8 cellular contexts compared by ENCODE assay signal in the genomic region with DNA sequence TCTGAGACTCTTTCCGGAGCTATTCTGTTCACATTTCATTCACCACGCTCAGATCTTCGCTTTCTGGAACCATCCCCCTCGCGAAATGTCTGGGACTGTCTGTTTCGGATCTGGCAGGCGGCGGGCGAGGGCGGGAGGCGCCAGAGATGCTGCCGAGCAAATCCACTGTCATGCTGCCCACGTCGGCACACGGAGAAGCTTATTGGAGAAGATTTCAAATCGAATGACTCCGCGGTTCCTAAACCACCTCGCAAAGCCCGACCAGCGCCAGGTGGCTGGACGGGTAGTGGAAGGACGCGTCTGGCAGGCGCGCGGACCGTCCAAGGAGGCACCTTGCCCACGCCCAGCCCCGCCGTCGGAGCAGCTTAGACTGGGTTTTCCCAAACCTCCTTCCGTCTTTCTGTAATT. TPM values are rescaled to one million over a fixed set of nuclear protein-coding genes. Genes with fewer than 3 reads are reported as not detected.
DNase-seq lines count a peak whose midpoint lies in the region; ATAC-seq and TF ChIP-seq lines count a peak whose summit lies in the region.

No MANE protein-coding gene starts in this region.

- in situ Hi-C loops in GM13976 (cut with MboI; ENCODE audit: low sequenced_read_pairs, unreplicated experiment) = loop anchor here (10.0 kb wide), 2 partner anchors 83 to 157 kb away; no protein-coding TSS in a partner anchor

- H3K27me3 Mint-ChIP-seq in neural crest cell (ENCODE audit: low read depth) = peaks cover 63% of the 10 kb centered on the region

- H3K27me3 ChIP-seq in NT2/D1 (ENCODE audit: insufficient read depth, insufficient read length) (peaks cover 32% of the 10 kb centered on the region), gastroesophageal sphincter (no peaks in the 10 kb centered on the region), thoracic aorta (replicated peaks; ENCODE audit: insufficient read depth) (no peaks in the 10 kb centered on the region)

- H3K27ac Mint-ChIP-seq in neural crest cell (ENCODE audit: unreplicated experiment) = no peak overlapping the region

- no peak for TF ChIP-seq EP300 in gastroesophageal sphincter (IDR thresholded peaks at IDR 0.05)

- 0% methylated on average over 11 of the region's 33 CpGs; no CpG with 5 or more reads in 1 of the 2 donors for WGBS in gastroesophageal sphincter (ENCODE audit: low coverage in 1 of 2), 2 donors

- peak; percentile 5 for ATAC-seq in gastroesophageal sphincter
- no peak for ATAC-seq in thoracic aorta (ENCODE audit: insufficient number of reproducible peaks, low FRiP score, low read depth)

- TF ChIP-seq CTCF in 22Rv1 (IDR thresholded peaks at IDR 0.05) (0 out of 2 replicates have a peak, but pooled peaks have one; percentile 1), GM13976 (IDR thresholded peaks at IDR 0.05; ENCODE audit: borderline replicate concordance, control extremely low read depth, extremely low read depth, insufficient read depth, missing control alignments) (no peak), gastroesophageal sphincter (IDR thresholded peaks at IDR 0.05) (no peak), neural crest cell (conservative IDR thresholded peaks at IDR 0.05) (no peak), thoracic aorta (IDR thresholded peaks at IDR 0.05) (no peak)

- no peaks in the 10 kb centered on the region for H3K36me3 Mint-ChIP-seq in neural crest cell (ENCODE audit: low read depth)

- DNase-seq in GM13976 (ENCODE audit: low spot score) (peak; percentile 57), NT2/D1 (ENCODE audit: low read depth, low spot score) (no peak), activated gamma-delta T cell (lab: John Stamatoyannopoulos, UW) (peak; percentile 30), neural crest cell (ENCODE audit: low read depth, low spot score) (peak; percentile 12), thoracic aorta (ENCODE audit: low spot score) (no peak), epidermal melanocyte (ENCODE audit: insufficient read length, low spot score) (no peak)

- H3K9me3 Mint-ChIP-seq in neural crest cell = peaks cover 2% of the 10 kb centered on the region

- H3K4me3 Mint-ChIP-seq in neural crest cell = peak overlapping the region; percentile 97

- peaks cover 10% of the 10 kb centered on the region; the same call in 1 of the 2 replicates for H3K9me3 ChIP-seq in NT2/D1 (ENCODE audit: insufficient read depth, low read length)
- no peaks in the 10 kb centered on the region for H3K9me3 ChIP-seq in gastroesophageal sphincter
- H3K9me3 ChIP-seq in thoracic aorta = no peaks in the 10 kb centered on the region

- H3K27ac ChIP-seq in 22Rv1 (peak overlapping the region; percentile 82), gastroesophageal sphincter (peak overlapping the region; percentile 68 to 92 (median 92)), thoracic aorta (peak overlapping the region in 1 of 2 donors; percentile 66)

- peaks cover 33% of the 10 kb centered on the region for H3K4me1 Mint-ChIP-seq in neural crest cell

- H3K36me3 ChIP-seq in NT2/D1 (ENCODE audit: insufficient read depth, insufficient read length, low read length) = no peaks in the 10 kb centered on the region
- H3K36me3 ChIP-seq in gastroesophageal sphincter = no peaks in the 10 kb centered on the region
- H3K36me3 ChIP-seq in thoracic aorta = no peaks in the 10 kb centered on the region

- H3K4me1 ChIP-seq in NT2/D1 (ENCODE audit: insufficient read depth, insufficient read length) (peaks cover 3% of the 10 kb centered on the region), gastroesophageal sphincter (peaks cover 0 to 38% (median 4%) of the 10 kb centered on the region in 3 donors), thoracic aorta (ENCODE audit: control insufficient read depth in 1 of 2, low read depth in 2 of 2) (peaks cover 4 to 27% of the 10 kb centered on the region in 2 donors)

- H3K9ac ChIP-seq in NT2/D1 (ENCODE audit: insufficient read length, low read depth) = peak overlapping the region; percentile 34

- TF ChIP-seq POLR2A in gastroesophageal sphincter (IDR thresholded peaks at IDR 0.05) = no peak

- peak overlapping the region; percentile 60 for H3K4me3 ChIP-seq in NT2/D1 (ENCODE audit: insufficient read length, low read depth)
- H3K4me3 ChIP-seq in gastroesophageal sphincter = peak overlapping the region; percentile 44 to 86
- peak overlapping the region; percentile 86 for H3K4me3 ChIP-seq in thoracic aorta

RNA-seq across cellular contexts. Expression of a gene that starts 1.6 kb away (rescaled TPM):
- total RNA-seq in gastroesophageal sphincter (10 to 100 TPM in 1 of 4 donors, 1 to 10 TPM in 3; 3.2 to 11.4 (median 6.4) TPM), neural crest cell (10.5 and 11.8 TPM in 2 replicates), thoracic aorta (1 to 10 TPM; 5.5 to 7.9 TPM)

Comparison
In these comparisons a context has a peak if more than half of its experiments do, and no peak if none do; other contexts are left out.
1. DNase-seq: peak in GM13976 (single experiment), activated gamma-delta T cell (single experiment) and neural crest cell (single experiment); none in NT2/D1 (single experiment), thoracic aorta (single experiment) and epidermal melanocyte (single experiment).
2. Peak in every context shown above with its lines, with median percentiles within 50 percentile points of each other: H3K4me3 ChIP-seq.